In genomic region chr9:86945868-86946711, GRCh38 we compare ENCODE assay signal across 8 cellular contexts. TPM values are rescaled to one million over a fixed set of nuclear protein-coding genes. Genes with fewer than 3 reads are reported as not detected.
DNase-seq lines count a peak whose midpoint lies in the region; TF ChIP-seq lines count a peak whose summit lies in the region.

No MANE protein-coding gene starts in this region.

- no peak overlapping the region for H3T11ph ChIP-seq in H9 (ENCODE audit: low read length)

- no peak overlapping the region for H3K56ac ChIP-seq in H9 (ENCODE audit: insufficient read length, low read depth, low read length)

- no peaks in the 10 kb centered on the region for H3K36me3 ChIP-seq in duodenal mucosa (ENCODE audit: control insufficient read depth in 1 of 2, insufficient read depth in 2 of 2, low read length in 2 of 2)

- H3K27me3 Mint-ChIP-seq in H9 (ENCODE audit: low read depth): peaks cover 73% of the 10 kb centered on the region

- peak overlapping the region; percentile 17 for H3K14ac ChIP-seq in H9 (ENCODE audit: insufficient read depth, low read length)

- no peak overlapping the region for H4K91ac ChIP-seq in H9 (ENCODE audit: insufficient read length, low read depth, low read length)

- no peak overlapping the region for H2BK5ac ChIP-seq in H9 (ENCODE audit: insufficient read length, low read length)

- H3K4me1 Mint-ChIP-seq in H9: peaks cover 55 to 57% of the 10 kb centered on the region in 2 experiments

- H3K4me1 ChIP-seq in H9 (ENCODE audit: insufficient read depth, low read length) (peaks cover 8% of the 10 kb centered on the region; the same call in 1 of the 2 replicates), duodenal mucosa (ENCODE audit: control insufficient read depth in 1 of 2, insufficient read depth in 2 of 2, low read length in 2 of 2) (peaks cover 8 to 30% of the 10 kb centered on the region in 2 donors)

- no peak overlapping the region for H4K8ac ChIP-seq in H9 (replicated peaks; ENCODE audit: insufficient read length, low read depth, low read length)

- no peak overlapping the region for H2BK120ac ChIP-seq in H9 (ENCODE audit: low read depth, low read length, poor library complexity, severe bottlenecking)

- no peaks in the 10 kb centered on the region for H4K20me1 ChIP-seq in H9 (ENCODE audit: control insufficient read depth, insufficient read depth, insufficient read length)

- no peak overlapping the region for H3K9ac ChIP-seq in H9 (ENCODE audit: extremely low read depth, insufficient read length, low read length)
- peak overlapping the region in 1 of 2 donors; percentile 68 for H3K9ac ChIP-seq in duodenal mucosa (ENCODE audit: low read depth in 1 of 2, low read length in 2 of 2)

- DNase-seq in EL (peak; percentile 76), H9 (peak; percentile 66), MV-4-11 (lab: John Stamatoyannopoulos, UW) (peak; percentile 8), lower leg skin (ENCODE audit: low spot score in 2 of 2) (peak; percentile 46 to 89), GDM1 (lab: John Stamatoyannopoulos, UW) (no peak)
- DNase-seq in activated CD4-positive, alpha-beta T cell treated with anti-CD3 and anti-CD28 coated beads, Interleukin-2, amount 50 U/mL, for 48 hours: peak; percentile 60 to 64
- peak in 2 of 3 donors; percentile 41 to 51 for DNase-seq in stimulated activated CD4-positive, alpha-beta T cell treated with anti-CD3 and anti-CD28 coated beads, TNF-alpha, amount 100 ng/mL, for 1 hour (ENCODE audit: low read depth in 3 of 3, low spot score in 1 of 3)

- H4K5ac ChIP-seq in H9 (ENCODE audit: insufficient read length, low read depth, low read length): no peak overlapping the region

- H3K36me3 Mint-ChIP-seq in H9 (ENCODE audit: insufficient read depth in 1 of 3, low read depth in 3 of 3): peaks cover 0 to 11% (median 8%) of the 10 kb centered on the region in 3 experiments; a peak in 5 of 7 replicates

- H2AFZ ChIP-seq in H9 (ENCODE audit: low read length): no peak overlapping the region

- H3K27ac ChIP-seq in H9 (ENCODE audit: insufficient read length, low read depth, low read length) (no peak overlapping the region), duodenal mucosa (ENCODE audit: low read depth, low read length) (peak overlapping the region; percentile 66)

- no peak overlapping the region; the same call in 1 of the 2 replicates for H2BK15ac ChIP-seq in H9 (ENCODE audit: low read depth, low read length)

- peak overlapping the region; percentile 69 for H3K4me2 ChIP-seq in H9 (ENCODE audit: insufficient read depth, insufficient read length, low read length)

- TF ChIP-seq POLR2A in lower leg skin (IDR thresholded peaks at IDR 0.05): no peak

- intact Hi-C loops in lower leg skin (cut with DNase I; ENCODE audit: low total_unique reads): loop anchor here (5.0 kb wide), 1 partner anchor 376 kb away; no protein-coding TSS in a partner anchor

- no peaks in the 10 kb centered on the region for H3K79me2 ChIP-seq in H9 (ENCODE audit: insufficient read depth, low read length)

- no peak overlapping the region for H3K18ac ChIP-seq in H9 (ENCODE audit: insufficient read length, low read depth, low read length)

- H3K4me3 Mint-ChIP-seq in H9: peak overlapping the region; percentile 66 to 83

- H3K23ac ChIP-seq in H9 (ENCODE audit: insufficient read length, low read depth, low read length): no peak overlapping the region

- H3K27me3 ChIP-seq in H9 (ENCODE audit: insufficient read depth, low read length) (peaks cover 33% of the 10 kb centered on the region; the same call in 1 of the 2 replicates), duodenal mucosa (ENCODE audit: control insufficient read depth in 1 of 2, insufficient read depth in 2 of 2, low read length in 2 of 2) (peaks cover 6 to 33% of the 10 kb centered on the region in 2 donors)

- no peak overlapping the region for H2AK5ac ChIP-seq in H9 (ENCODE audit: insufficient read length, low read length)

- peaks cover 27% of the 10 kb centered on the region for H3K23me2 ChIP-seq in H9 (ENCODE audit: insufficient read length, low read depth, low read length, poor library complexity, severe bottlenecking)

- H3K4ac ChIP-seq in H9 (ENCODE audit: low read depth, low read length): no peak overlapping the region

- H3K27ac Mint-ChIP-seq in H9: no peak overlapping the region

- TF ChIP-seq CTCF in H9 (conservative IDR thresholded peaks at IDR 0.05) (no peak), lower leg skin (IDR thresholded peaks at IDR 0.05) (no peak)

- H3K79me1 ChIP-seq in H9 (ENCODE audit: insufficient read depth, low read depth, low read length, poor library complexity, severe bottlenecking): no peaks in the 10 kb centered on the region

- H2BK12ac ChIP-seq in H9 (ENCODE audit: insufficient read length, low read depth, low read length): no peak overlapping the region

- H3K9me3 Mint-ChIP-seq in H9: peaks cover 4 to 12% of the 10 kb centered on the region in 2 experiments

- H2BK20ac ChIP-seq in H9 (ENCODE audit: low read depth, low read length, poor library complexity, severe bottlenecking): no peak overlapping the region

- H3K4me3 ChIP-seq in duodenal mucosa (ENCODE audit: low read depth in 1 of 2, low read length in 2 of 2): peak overlapping the region; percentile 68 to 87
- peak overlapping the region; percentile 83 for H3K4me3 ChIP-seq in lower leg skin (ENCODE audit: low read depth, poor library complexity, severe bottlenecking)

- WGBS in H9 (ENCODE audit: extremely low coverage, insufficient read length, low lambda C conversion rate): no CpG with 5 or more reads among the region's 119 CpGs
- WGBS in lower leg skin, 2 donors: 1% methylated on average over 32 to 37 of the region's 119 CpGs

- H3K9me3 ChIP-seq in H9 (ENCODE audit: control insufficient read depth, low read depth, low read length) (no peaks in the 10 kb centered on the region), duodenal mucosa (ENCODE audit: control insufficient read depth in 1 of 2, low read length in 2 of 2) (peaks cover 0 to 2% of the 10 kb centered on the region in 2 donors)

RNA-seq across cellular contexts. Expression of gene GAS1, which starts 1.2 kb away (rescaled TPM):
- total RNA-seq in H9 (2021) (2.3 and 2.7 TPM in 2 replicates), lower leg skin (10 to 100 TPM; 45.5 to 80.3 (median 61.0) TPM)

Comparison
In these comparisons a context has a peak if more than half of its experiments do, and no peak if none do; other contexts are left out.
1. RNA of gene GAS1, which starts 1.2 kb away (total RNA-seq): 45.5 to 80.3 TPM in lower leg skin; 2.3 to 2.7 TPM in H9; every median in the first group is over 10 times any median in the second.